In the genomic region with DNA sequence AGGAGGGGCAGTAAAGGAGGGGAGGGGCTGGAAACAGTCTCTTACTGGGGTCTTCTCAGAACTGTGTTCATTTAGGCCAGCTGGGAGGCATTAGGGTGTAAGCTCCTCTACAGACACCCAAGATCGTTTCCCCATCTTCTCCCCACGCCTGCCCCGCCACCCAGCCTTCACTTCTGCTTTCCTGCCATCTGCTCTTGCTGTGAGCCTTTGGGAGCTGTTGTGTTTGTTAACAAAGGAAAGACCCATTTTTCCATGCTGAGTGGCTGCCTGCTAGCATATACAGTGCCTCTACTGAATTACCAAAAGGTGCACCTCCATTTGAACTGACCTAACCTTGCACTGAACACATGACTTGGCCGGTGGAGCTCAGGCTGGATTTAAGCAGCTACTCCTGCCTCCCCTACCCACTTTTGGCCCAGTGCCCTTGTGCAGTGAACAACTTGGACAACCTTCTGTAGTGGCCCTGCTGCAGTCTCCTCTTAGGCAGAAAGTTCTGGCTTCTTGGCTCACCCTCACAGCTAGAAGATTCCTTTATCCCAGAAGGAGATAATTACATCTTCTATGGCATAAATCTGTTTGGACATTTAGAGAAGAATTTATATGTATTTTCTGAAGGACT, we compare ENCODE assay signal across 10 cellular contexts.
DNase-seq lines count a peak whose midpoint lies in the region; TF ChIP-seq lines count a peak whose summit lies in the region.
"Had no signal": no experiment of that assay in that cellular context is flagged by ENCODE, and none has a peak within 500 bp of the region (broad histone marks: within the 10 kb centered on the region; RNA-seq: fewer than 3 reads in every experiment).

No MANE protein-coding gene starts in this region.

- peak overlapping the region; percentile 81 for H3K27ac Mint-ChIP-seq in dendritic cell treated with granulocyte-macrophage colony-stimulating factor and Interleukin-4, amounts not matched to agents 40 ng/mL and 50 ng/mL, for 4 days
- H3K27ac Mint-ChIP-seq in osteocyte (ENCODE audit: unreplicated experiment): peak overlapping the region; percentile 18
- H3K27ac Mint-ChIP-seq: activated T-helper 1 cell treated with anti-CD3 and anti-CD28 coated beads, Interleukin-12 subunit alpha, Interleukin-12 subunit beta, Interleukin-2, Interleukin-4 antibody, amounts not matched to agents 30 ng/mL and 10 ng/mL and 1 ng/mL, durations not matched to agents 14 hours and 24 hours and 36 hours had no signal

- H3K9me3 Mint-ChIP-seq in dendritic cell treated with granulocyte-macrophage colony-stimulating factor and Interleukin-4, amounts not matched to agents 40 ng/mL and 50 ng/mL, for 4 days: no peaks in the 10 kb centered on the region
- no peaks in the 10 kb centered on the region for H3K9me3 Mint-ChIP-seq in osteocyte (ENCODE audit: unreplicated experiment)
- H3K9me3 Mint-ChIP-seq: activated T-helper 1 cell treated with anti-CD3 and anti-CD28 coated beads, Interleukin-12 subunit alpha, Interleukin-12 subunit beta, Interleukin-2, Interleukin-4 antibody, amounts not matched to agents 30 ng/mL and 10 ng/mL and 1 ng/mL, durations not matched to agents 14 hours and 24 hours and 36 hours had no signal

- TF ChIP-seq CTCF in HL-60 (IDR thresholded peaks at IDR 0.05; ENCODE audit: insufficient read depth, low read length) (no peak), osteocyte (IDR thresholded peaks at IDR 0.05) (no peak)

- H3K27ac ChIP-seq in HL-60 (replicated peaks): peak overlapping the region; percentile 74

- H3K27me3 Mint-ChIP-seq in dendritic cell treated with granulocyte-macrophage colony-stimulating factor and Interleukin-4, amounts not matched to agents 40 ng/mL and 50 ng/mL, for 4 days: no peaks in the 10 kb centered on the region
- H3K27me3 Mint-ChIP-seq in osteocyte (ENCODE audit: unreplicated experiment): no peaks in the 10 kb centered on the region

- intact Hi-C loops in dendritic cell treated with granulocyte-macrophage colony-stimulating factor and Interleukin-4, amounts not matched to agents 40 ng/mL and 50 ng/mL, for 4 days (cut with micrococcal nuclease): no loop called here
- intact Hi-C loops in posterior vena cava (cut with DNase I): no loop called here

- H3K4me3 ChIP-seq in HL-60 (replicated peaks; ENCODE audit: insufficient read depth, low read length): no peak overlapping the region

- H3K27me3 ChIP-seq in HL-60 (ENCODE audit: insufficient read depth, poor library complexity, severe bottlenecking): no peaks in the 10 kb centered on the region

- H3K4me3 Mint-ChIP-seq in dendritic cell treated with granulocyte-macrophage colony-stimulating factor and Interleukin-4, amounts not matched to agents 40 ng/mL and 50 ng/mL, for 4 days: no peak overlapping the region
- H3K4me3 Mint-ChIP-seq in osteocyte (ENCODE audit: unreplicated experiment): no peak overlapping the region
- H3K4me3 Mint-ChIP-seq: activated T-helper 1 cell treated with anti-CD3 and anti-CD28 coated beads, Interleukin-12 subunit alpha, Interleukin-12 subunit beta, Interleukin-2, Interleukin-4 antibody, amounts not matched to agents 30 ng/mL and 10 ng/mL and 1 ng/mL, durations not matched to agents 14 hours and 24 hours and 36 hours had no signal

- peak in 1 of 2 experiments; percentile 88 for DNase-seq in HL-60 (ENCODE audit: low read depth in 1 of 2, low spot score in 1 of 2)
- DNase-seq in NOMO-1 treated with dmso at 0.1 percent for 144 hours (lab: John Stamatoyannopoulos, UW; ENCODE audit: unreplicated experiment): peak; percentile 67
- DNase-seq in osteocyte (ENCODE audit: extremely low spot score, unreplicated experiment): no peak
- DNase-seq in posterior vena cava (ENCODE audit: low spot score): no peak
- DNase-seq in retina: no peak
- no peak for DNase-seq in stimulated activated CD4-positive, alpha-beta T cell treated with anti-CD3 and anti-CD28 coated beads, Interleukin-4, amount 100 ng/mL, for 24 hours
- DNase-seq: activated CD4-positive, CD25-positive, alpha-beta regulatory T cell treated with anti-CD3 and anti-CD28 coated beads, Interleukin-2, amount 50 U/mL, for 72 hours; HCEC 1CT had no signal

- H3K4me1 Mint-ChIP-seq in dendritic cell treated with granulocyte-macrophage colony-stimulating factor and Interleukin-4, amounts not matched to agents 40 ng/mL and 50 ng/mL, for 4 days (ENCODE audit: low read depth): peaks cover 54% of the 10 kb centered on the region
- H3K4me1 Mint-ChIP-seq in osteocyte (ENCODE audit: unreplicated experiment): peaks cover 53% of the 10 kb centered on the region

- H3K36me3 Mint-ChIP-seq in dendritic cell treated with granulocyte-macrophage colony-stimulating factor and Interleukin-4, amounts not matched to agents 40 ng/mL and 50 ng/mL, for 4 days (ENCODE audit: low read depth): no peaks in the 10 kb centered on the region
- H3K36me3 Mint-ChIP-seq in osteocyte (ENCODE audit: unreplicated experiment): no peaks in the 10 kb centered on the region
